In genomic region chr10:17616403-17617030, GRCh38 we compare ENCODE assay signal across 1 cellular context.
A peak's percentile ranks its signal among the peaks of the same experiment; 100 is the strongest.
TF ChIP-seq lines count a peak whose summit lies in the region.

No MANE protein-coding gene starts in this region.

TF ChIP-seq in K562, 482 proteins besides CTCF, POLR2A, EP300 and RAD21 (continued from another document and continues in another):
- TF ChIP-seq CEBPZ (IDR thresholded peaks at IDR 0.05; ENCODE audit: borderline replicate concordance, low read depth, low read length) (no peak), ZNF444 (CRISPR knock-in tag; IDR thresholded peaks at IDR 0.05) (no peak), RBM25 (IDR thresholded peaks at IDR 0.05; ENCODE audit: low read depth, low read length, severe bottlenecking) (no peak), GTF2B (IDR thresholded peaks at IDR 0.05; ENCODE audit: extremely low read depth, insufficient read length) (no peak), ZNF830 (CRISPR knock-in tag; IDR thresholded peaks at IDR 0.05) (no peak), YBX1 (IDR thresholded peaks at IDR 0.05) (no peak), THRA (IDR thresholded peaks at IDR 0.05) (no peak), ZNF79 (CRISPR knock-in tag; IDR thresholded peaks at IDR 0.05; ENCODE audit: low read depth) (no peak), STAG1 (CRISPR knock-in tag; IDR thresholded peaks at IDR 0.05; ENCODE audit: borderline replicate concordance) (no peak), RBM34 (IDR thresholded peaks at IDR 0.05; ENCODE audit: borderline replicate concordance, insufficient read depth, low read length) (no peak), ZSCAN32 (CRISPR knock-in tag; IDR thresholded peaks at IDR 0.05) (no peak), ILK (tag; IDR thresholded peaks at IDR 0.05; ENCODE audit: borderline replicate concordance, low read depth) (no peak), THRAP3 (IDR thresholded peaks at IDR 0.05; ENCODE audit: borderline replicate concordance) (no peak), ZNF740 (CRISPR knock-in tag; IDR thresholded peaks at IDR 0.05) (no peak), ZNF740 (tag; IDR thresholded peaks at IDR 0.05) (no peak), FOXK1 (CRISPR knock-in tag; IDR thresholded peaks at IDR 0.05; ENCODE audit: borderline replicate concordance) (no peak), MXI1 (IDR thresholded peaks at IDR 0.05; ENCODE audit: low read depth, low read length) (no peak), NFE2L1 (tag; IDR thresholded peaks at IDR 0.05; ENCODE audit: borderline replicate concordance, low read depth) (peak; percentile 15; the same call in 1 of the 2 replicates), SIX5 (IDR thresholded peaks at IDR 0.05; ENCODE audit: borderline replicate concordance in 1 of 2, insufficient read depth in 1 of 2, low read depth in 1 of 2, low read length in 2 of 2) (no peak), ZC3H8 (IDR thresholded peaks at IDR 0.05) (no peak), U2AF2 (optimal IDR thresholded peaks at IDR 0.05; ENCODE audit: low read depth, low read length) (no peak), TBP (optimal IDR thresholded peaks at IDR 0.05; ENCODE audit: low read depth, low read length) (no peak), NFE2 (IDR thresholded peaks at IDR 0.05; ENCODE audit: low read depth) (peak; percentile 95), ZNF124 (CRISPR knock-in tag; IDR thresholded peaks at IDR 0.05) (no peak), GTF2F1 (IDR thresholded peaks at IDR 0.05; ENCODE audit: low read depth, low read length) (no peak), RUNX1 (IDR thresholded peaks at IDR 0.05; ENCODE audit: low read depth) (no peak), RFX5 (IDR thresholded peaks at IDR 0.05; ENCODE audit: low read depth, low read length) (no peak), FIP1L1 (IDR thresholded peaks at IDR 0.05; ENCODE audit: low read depth, low read length, poor library complexity, severe bottlenecking) (no peak), CHCHD3 (CRISPR knock-in tag; IDR thresholded peaks at IDR 0.05) (no peak), XRCC4 (IDR thresholded peaks at IDR 0.05; ENCODE audit: extremely low read depth, insufficient read depth, insufficient read length) (no peak), GTF2E2 (tag; IDR thresholded peaks at IDR 0.05) (no peak), KAT7 (CRISPR knock-in tag; IDR thresholded peaks at IDR 0.05; ENCODE audit: borderline replicate concordance) (no peak), CSDE1 (IDR thresholded peaks at IDR 0.05) (no peak), HMG20A (CRISPR knock-in tag; conservative IDR thresholded peaks at IDR 0.05) (no peak)
- TF ChIP-seq, protein P1, sequence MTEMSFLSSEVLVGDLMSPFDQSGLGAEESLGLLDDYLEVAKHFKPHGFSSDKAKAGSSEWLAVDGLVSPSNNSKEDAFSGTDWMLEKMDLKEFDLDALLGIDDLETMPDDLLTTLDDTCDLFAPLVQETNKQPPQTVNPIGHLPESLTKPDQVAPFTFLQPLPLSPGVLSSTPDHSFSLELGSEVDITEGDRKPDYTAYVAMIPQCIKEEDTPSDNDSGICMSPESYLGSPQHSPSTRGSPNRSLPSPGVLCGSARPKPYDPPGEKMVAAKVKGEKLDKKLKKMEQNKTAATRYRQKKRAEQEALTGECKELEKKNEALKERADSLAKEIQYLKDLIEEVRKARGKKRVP (CRISPR knock-in tag; IDR thresholded peaks at IDR 0.05): no peak
- TF ChIP-seq, protein P2, sequence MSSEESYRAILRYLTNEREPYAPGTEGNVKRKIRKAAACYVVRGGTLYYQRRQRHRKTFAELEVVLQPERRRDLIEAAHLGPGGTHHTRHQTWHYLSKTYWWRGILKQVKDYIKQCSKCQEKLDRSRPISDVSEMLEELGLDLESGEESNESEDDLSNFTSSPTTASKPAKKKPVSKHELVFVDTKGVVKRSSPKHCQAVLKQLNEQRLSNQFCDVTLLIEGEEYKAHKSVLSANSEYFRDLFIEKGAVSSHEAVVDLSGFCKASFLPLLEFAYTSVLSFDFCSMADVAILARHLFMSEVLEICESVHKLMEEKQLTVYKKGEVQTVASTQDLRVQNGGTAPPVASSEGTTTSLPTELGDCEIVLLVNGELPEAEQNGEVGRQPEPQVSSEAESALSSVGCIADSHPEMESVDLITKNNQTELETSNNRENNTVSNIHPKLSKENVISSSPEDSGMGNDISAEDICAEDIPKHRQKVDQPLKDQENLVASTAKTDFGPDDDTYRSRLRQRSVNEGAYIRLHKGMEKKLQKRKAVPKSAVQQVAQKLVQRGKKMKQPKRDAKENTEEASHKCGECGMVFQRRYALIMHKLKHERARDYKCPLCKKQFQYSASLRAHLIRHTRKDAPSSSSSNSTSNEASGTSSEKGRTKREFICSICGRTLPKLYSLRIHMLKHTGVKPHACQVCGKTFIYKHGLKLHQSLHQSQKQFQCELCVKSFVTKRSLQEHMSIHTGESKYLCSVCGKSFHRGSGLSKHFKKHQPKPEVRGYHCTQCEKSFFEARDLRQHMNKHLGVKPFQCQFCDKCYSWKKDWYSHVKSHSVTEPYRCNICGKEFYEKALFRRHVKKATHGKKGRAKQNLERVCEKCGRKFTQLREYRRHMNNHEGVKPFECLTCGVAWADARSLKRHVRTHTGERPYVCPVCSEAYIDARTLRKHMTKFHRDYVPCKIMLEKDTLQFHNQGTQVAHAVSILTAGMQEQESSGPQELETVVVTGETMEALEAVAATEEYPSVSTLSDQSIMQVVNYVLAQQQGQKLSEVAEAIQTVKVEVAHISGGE (CRISPR knock-in tag; IDR thresholded peaks at IDR 0.05): no peak
- TF ChIP-seq, protein P3, sequence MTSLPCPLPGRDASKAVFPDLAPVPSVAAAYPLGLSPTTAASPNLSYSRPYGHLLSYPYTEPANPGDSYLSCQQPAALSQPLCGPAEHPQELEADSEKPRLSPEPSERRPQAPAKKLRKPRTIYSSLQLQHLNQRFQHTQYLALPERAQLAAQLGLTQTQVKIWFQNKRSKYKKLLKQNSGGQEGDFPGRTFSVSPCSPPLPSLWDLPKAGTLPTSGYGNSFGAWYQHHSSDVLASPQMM (CRISPR knock-in tag; IDR thresholded peaks at IDR 0.05): no peak
- TF ChIP-seq, protein P4, sequence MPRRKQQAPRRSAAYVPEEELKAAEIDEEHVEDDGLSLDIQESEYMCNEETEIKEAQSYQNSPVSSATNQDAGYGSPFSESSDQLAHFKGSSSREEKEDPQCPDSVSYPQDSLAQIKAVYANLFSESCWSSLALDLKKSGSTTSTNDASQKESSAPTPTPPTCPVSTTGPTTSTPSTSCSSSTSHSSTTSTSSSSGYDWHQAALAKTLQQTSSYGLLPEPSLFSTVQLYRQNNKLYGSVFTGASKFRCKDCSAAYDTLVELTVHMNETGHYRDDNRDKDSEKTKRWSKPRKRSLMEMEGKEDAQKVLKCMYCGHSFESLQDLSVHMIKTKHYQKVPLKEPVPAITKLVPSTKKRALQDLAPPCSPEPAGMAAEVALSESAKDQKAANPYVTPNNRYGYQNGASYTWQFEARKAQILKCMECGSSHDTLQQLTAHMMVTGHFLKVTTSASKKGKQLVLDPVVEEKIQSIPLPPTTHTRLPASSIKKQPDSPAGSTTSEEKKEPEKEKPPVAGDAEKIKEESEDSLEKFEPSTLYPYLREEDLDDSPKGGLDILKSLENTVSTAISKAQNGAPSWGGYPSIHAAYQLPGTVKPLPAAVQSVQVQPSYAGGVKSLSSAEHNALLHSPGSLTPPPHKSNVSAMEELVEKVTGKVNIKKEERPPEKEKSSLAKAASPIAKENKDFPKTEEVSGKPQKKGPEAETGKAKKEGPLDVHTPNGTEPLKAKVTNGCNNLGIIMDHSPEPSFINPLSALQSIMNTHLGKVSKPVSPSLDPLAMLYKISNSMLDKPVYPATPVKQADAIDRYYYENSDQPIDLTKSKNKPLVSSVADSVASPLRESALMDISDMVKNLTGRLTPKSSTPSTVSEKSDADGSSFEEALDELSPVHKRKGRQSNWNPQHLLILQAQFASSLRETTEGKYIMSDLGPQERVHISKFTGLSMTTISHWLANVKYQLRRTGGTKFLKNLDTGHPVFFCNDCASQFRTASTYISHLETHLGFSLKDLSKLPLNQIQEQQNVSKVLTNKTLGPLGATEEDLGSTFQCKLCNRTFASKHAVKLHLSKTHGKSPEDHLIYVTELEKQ (CRISPR knock-in tag; IDR thresholded peaks at IDR 0.05): no peak
- TF ChIP-seq, protein P5, sequence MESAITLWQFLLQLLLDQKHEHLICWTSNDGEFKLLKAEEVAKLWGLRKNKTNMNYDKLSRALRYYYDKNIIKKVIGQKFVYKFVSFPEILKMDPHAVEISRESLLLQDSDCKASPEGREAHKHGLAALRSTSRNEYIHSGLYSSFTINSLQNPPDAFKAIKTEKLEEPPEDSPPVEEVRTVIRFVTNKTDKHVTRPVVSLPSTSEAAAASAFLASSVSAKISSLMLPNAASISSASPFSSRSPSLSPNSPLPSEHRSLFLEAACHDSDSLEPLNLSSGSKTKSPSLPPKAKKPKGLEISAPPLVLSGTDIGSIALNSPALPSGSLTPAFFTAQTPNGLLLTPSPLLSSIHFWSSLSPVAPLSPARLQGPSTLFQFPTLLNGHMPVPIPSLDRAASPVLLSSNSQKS (CRISPR knock-in tag; IDR thresholded peaks at IDR 0.05): no peak
- TF ChIP-seq, protein P6, sequence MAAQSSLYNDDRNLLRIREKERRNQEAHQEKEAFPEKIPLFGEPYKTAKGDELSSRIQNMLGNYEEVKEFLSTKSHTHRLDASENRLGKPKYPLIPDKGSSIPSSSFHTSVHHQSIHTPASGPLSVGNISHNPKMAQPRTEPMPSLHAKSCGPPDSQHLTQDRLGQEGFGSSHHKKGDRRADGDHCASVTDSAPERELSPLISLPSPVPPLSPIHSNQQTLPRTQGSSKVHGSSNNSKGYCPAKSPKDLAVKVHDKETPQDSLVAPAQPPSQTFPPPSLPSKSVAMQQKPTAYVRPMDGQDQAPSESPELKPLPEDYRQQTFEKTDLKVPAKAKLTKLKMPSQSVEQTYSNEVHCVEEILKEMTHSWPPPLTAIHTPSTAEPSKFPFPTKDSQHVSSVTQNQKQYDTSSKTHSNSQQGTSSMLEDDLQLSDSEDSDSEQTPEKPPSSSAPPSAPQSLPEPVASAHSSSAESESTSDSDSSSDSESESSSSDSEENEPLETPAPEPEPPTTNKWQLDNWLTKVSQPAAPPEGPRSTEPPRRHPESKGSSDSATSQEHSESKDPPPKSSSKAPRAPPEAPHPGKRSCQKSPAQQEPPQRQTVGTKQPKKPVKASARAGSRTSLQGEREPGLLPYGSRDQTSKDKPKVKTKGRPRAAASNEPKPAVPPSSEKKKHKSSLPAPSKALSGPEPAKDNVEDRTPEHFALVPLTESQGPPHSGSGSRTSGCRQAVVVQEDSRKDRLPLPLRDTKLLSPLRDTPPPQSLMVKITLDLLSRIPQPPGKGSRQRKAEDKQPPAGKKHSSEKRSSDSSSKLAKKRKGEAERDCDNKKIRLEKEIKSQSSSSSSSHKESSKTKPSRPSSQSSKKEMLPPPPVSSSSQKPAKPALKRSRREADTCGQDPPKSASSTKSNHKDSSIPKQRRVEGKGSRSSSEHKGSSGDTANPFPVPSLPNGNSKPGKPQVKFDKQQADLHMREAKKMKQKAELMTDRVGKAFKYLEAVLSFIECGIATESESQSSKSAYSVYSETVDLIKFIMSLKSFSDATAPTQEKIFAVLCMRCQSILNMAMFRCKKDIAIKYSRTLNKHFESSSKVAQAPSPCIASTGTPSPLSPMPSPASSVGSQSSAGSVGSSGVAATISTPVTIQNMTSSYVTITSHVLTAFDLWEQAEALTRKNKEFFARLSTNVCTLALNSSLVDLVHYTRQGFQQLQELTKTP (IDR thresholded peaks at IDR 0.05; ENCODE audit: low read depth in 1 of 2, partially characterized antibody in 2 of 2): no peak
